In the genomic region with DNA sequence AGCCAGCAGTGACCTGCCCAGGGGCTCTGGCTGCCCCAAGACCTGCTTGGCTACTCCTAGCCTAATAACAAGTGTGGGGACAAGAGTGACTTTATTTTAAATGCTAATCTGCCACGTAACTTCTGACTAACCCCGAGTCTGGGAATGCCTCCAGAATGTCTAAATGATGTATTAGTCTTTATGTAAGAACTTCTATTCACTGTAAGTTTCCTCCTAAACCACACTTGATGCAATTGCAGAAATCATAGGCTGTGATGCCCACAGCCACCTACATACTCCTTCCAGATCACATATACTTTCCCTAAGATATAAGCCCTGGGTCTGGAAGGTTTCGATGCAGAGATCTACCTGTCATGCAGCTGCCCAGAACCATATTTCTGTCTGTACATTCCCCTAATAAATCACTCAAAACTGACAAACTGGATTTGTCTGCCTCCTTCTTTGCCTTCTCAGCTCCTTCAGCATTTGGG, we compare ENCODE assay signal across 13 cellular contexts. TPM values are rescaled to one million over a fixed set of nuclear protein-coding genes. Genes with fewer than 3 reads are reported as not detected.
DNase-seq lines count a peak whose midpoint lies in the region; ATAC-seq, FAIRE-seq and TF ChIP-seq lines count a peak whose summit lies in the region.
"Had no signal": no experiment of that assay in that cellular context is flagged by ENCODE, and none has a peak within 500 bp of the region (broad histone marks: within the 10 kb centered on the region; RNA-seq: fewer than 3 reads in every experiment).

No MANE protein-coding gene starts in this region.

- no peak for TF ChIP-seq CTCF in HEK293 (tag by site-specific recombination; IDR thresholded peaks at IDR 0.05)
- no peak for TF ChIP-seq CTCF in astrocyte (IDR thresholded peaks at IDR 0.05; ENCODE audit: insufficient read depth, low read depth, low read length)
- TF ChIP-seq CTCF in hepatocyte (IDR thresholded peaks at IDR 0.05; ENCODE audit: poor library complexity): no peak
- no peak for TF ChIP-seq CTCF in tibial artery (IDR thresholded peaks at IDR 0.05)
- no peak for TF ChIP-seq CTCF in GM10266 (IDR thresholded peaks at IDR 0.05; ENCODE audit: control insufficient read depth, insufficient read depth, low read depth, missing control alignments)

- H3K4me3 Mint-ChIP-seq in astrocyte (ENCODE audit: unreplicated experiment): no peak overlapping the region
- H3K4me3 Mint-ChIP-seq: immature natural killer cell, WTC11 had no signal

- H3K27ac Mint-ChIP-seq in astrocyte (ENCODE audit: unreplicated experiment): no peak overlapping the region
- H3K27ac Mint-ChIP-seq: immature natural killer cell, WTC11 had no signal

- H3K9ac ChIP-seq in astrocyte (ENCODE audit: low read length): peak overlapping the region; percentile 38

- H3K27ac ChIP-seq in HEK293 (ENCODE audit: extremely low read depth, low read depth, low read length) (no peak overlapping the region), astrocyte (ENCODE audit: low read depth, low read length) (peak overlapping the region; percentile 60), hepatocyte (no peak overlapping the region), tibial artery (peak overlapping the region; percentile 19 to 48)
- H3K27ac ChIP-seq: HL-60 had no signal

- intact Hi-C loops in tibial artery (cut with DNase I; ENCODE audit: low total_unique reads): no loop called here

- DNase-seq in astrocyte (ENCODE audit: low read depth) (peak; percentile 96), hepatocyte (ENCODE audit: low spot score) (peak; percentile 9), tibial artery (no peak), GM10266 (ENCODE audit: extremely low spot score) (no peak), erythroblast (lab: John Stamatoyannopoulos, UW) (no peak)
- DNase-seq: immature natural killer cell, occipital lobe, OCI-M1 had no signal

- no peaks in the 10 kb centered on the region for H3K36me3 ChIP-seq in HEK293 (ENCODE audit: control insufficient read depth in 2 of 2, insufficient read depth in 1 of 2, low read length in 2 of 2)
- no peaks in the 10 kb centered on the region for H3K36me3 ChIP-seq in astrocyte (ENCODE audit: insufficient read depth, low read length)
- no peaks in the 10 kb centered on the region for H3K36me3 ChIP-seq in hepatocyte (replicated peaks; ENCODE audit: insufficient read depth, low read depth)
- H3K36me3 ChIP-seq in tibial artery: no peaks in the 10 kb centered on the region

- no peak for TF ChIP-seq POLR2A in erythroblast (IDR thresholded peaks at IDR 0.05; ENCODE audit: low read length)

- H4K20me1 ChIP-seq in astrocyte (ENCODE audit: insufficient read depth, low read length): no peaks in the 10 kb centered on the region
- no peaks in the 10 kb centered on the region for H4K20me1 ChIP-seq in hepatocyte (ENCODE audit: insufficient read depth, poor library complexity, severe bottlenecking)

- POLR2A ChIA-PET in HEK293 (lab: Yijun Ruan, JAX): no interaction called here

- CTCF ChIA-PET in HEK293 (lab: Yijun Ruan, JAX): no interaction called here

- H2AFZ ChIP-seq in astrocyte (ENCODE audit: low read depth, low read length) (no peak overlapping the region), hepatocyte (no peak overlapping the region)

- no peak overlapping the region for H3K4me3 ChIP-seq in HEK293 (ENCODE audit: low read depth, low read length)
- no peak overlapping the region for H3K4me3 ChIP-seq in astrocyte (ENCODE audit: insufficient read depth, low read depth, low read length)
- no peak overlapping the region for H3K4me3 ChIP-seq in hepatocyte
- no peak overlapping the region for H3K4me3 ChIP-seq in tibial artery

- H3K4me1 ChIP-seq in HEK293 (ENCODE audit: control insufficient read depth, insufficient read depth, low read length): peaks cover 6% of the 10 kb centered on the region
- peaks cover 21% of the 10 kb centered on the region for H3K4me1 ChIP-seq in astrocyte (ENCODE audit: insufficient read depth, low read length)
- peaks cover 4% of the 10 kb centered on the region for H3K4me1 ChIP-seq in hepatocyte (ENCODE audit: insufficient read depth)
- H3K4me1 ChIP-seq in tibial artery: peaks cover 4 to 27% (median 6%) of the 10 kb centered on the region in 4 donors

- H3K9me2 ChIP-seq in hepatocyte (replicated peaks; ENCODE audit: insufficient read depth): no peaks in the 10 kb centered on the region

- no peaks in the 10 kb centered on the region for H3K36me3 Mint-ChIP-seq in astrocyte (ENCODE audit: low read depth, unreplicated experiment)
- H3K36me3 Mint-ChIP-seq: immature natural killer cell, WTC11 had no signal

- FAIRE-seq in astrocyte (lab: Jason Lieb, UNC): no peak
- FAIRE-seq: H1 had no signal

- peak overlapping the region; percentile 73 for H3K4me2 ChIP-seq in astrocyte (ENCODE audit: low read length)
- H3K4me2 ChIP-seq in hepatocyte: no peak overlapping the region

- H3K27me3 ChIP-seq in astrocyte (ENCODE audit: insufficient read depth, low read length): no peaks in the 10 kb centered on the region
- no peaks in the 10 kb centered on the region for H3K27me3 ChIP-seq in hepatocyte
- no peaks in the 10 kb centered on the region for H3K27me3 ChIP-seq in tibial artery

- H3K9me3 ChIP-seq in HEK293 (ENCODE audit: control insufficient read depth, insufficient read depth, low read depth, low read length) (no peaks in the 10 kb centered on the region), astrocyte (ENCODE audit: insufficient read depth, low read depth, low read length) (no peaks in the 10 kb centered on the region), hepatocyte (ENCODE audit: low read depth) (no peaks in the 10 kb centered on the region), tibial artery (no peaks in the 10 kb centered on the region)

- 77% methylated on average over 3 of the region's 3 CpGs for WGBS in hepatocyte (ENCODE audit: low lambda C conversion rate, missing lambda C conversion rate)

- no peaks in the 10 kb centered on the region for H3K9me3 Mint-ChIP-seq in astrocyte (ENCODE audit: unreplicated experiment)
- H3K9me3 Mint-ChIP-seq: immature natural killer cell, WTC11 had no signal

- H3K4me1 Mint-ChIP-seq in astrocyte (ENCODE audit: low read depth, unreplicated experiment): peaks cover 8% of the 10 kb centered on the region

- ATAC-seq in GM19035 (IDR thresholded peaks at IDR 0.05; ENCODE audit: unreplicated experiment): no peak
- ATAC-seq: WTC11 had no signal

- H3K79me2 ChIP-seq in astrocyte (ENCODE audit: insufficient read depth, low read length) (peaks cover 11% of the 10 kb centered on the region), hepatocyte (peaks cover 19% of the 10 kb centered on the region)

- no peaks in the 10 kb centered on the region for H3K27me3 Mint-ChIP-seq in astrocyte (ENCODE audit: low read depth, unreplicated experiment)

TF ChIP-seq in HEK293, 187 proteins besides CTCF, POLR2A, EP300 and RAD21:
- peak; percentile 43; the same call in 1 of the 2 replicates for TF ChIP-seq TSHZ1 (tag by site-specific recombination; IDR thresholded peaks at IDR 0.05; ENCODE audit: borderline replicate concordance)
- TF ChIP-seq ZNF548 (tag by site-specific recombination; IDR thresholded peaks at IDR 0.05): no peak
- 0 out of 2 replicates have a peak, but pooled peaks have one; percentile 15 for TF ChIP-seq ZFHX2 (tag by site-specific recombination; conservative IDR thresholded peaks at IDR 0.05)
- no peak for TF ChIP-seq INSM2 (tag by site-specific recombination; IDR thresholded peaks at IDR 0.05)

RNA-seq across cellular contexts. Expression of gene VPS45, which starts 5.9 kb away (rescaled TPM):
- 33.8 and 34.0 TPM in 2 replicates for total RNA-seq in astrocyte
- 35.8 and 37.1 TPM in 2 replicates for total RNA-seq in hepatocyte
- 23.8 and 26.7 TPM in 2 replicates for polyA plus RNA-seq in hepatocyte

RNA-seq across cellular contexts. Expression of gene OTUD7B, which starts 51.1 kb away (rescaled TPM):
- total RNA-seq in astrocyte (31.9 and 33.1 TPM in 2 replicates), hepatocyte (17.1 and 17.8 TPM in 2 replicates)
- polyA plus RNA-seq in hepatocyte: 2.8 and 3.6 TPM in 2 replicates

Comparison
In these comparisons a context has a peak if more than half of its experiments do, and no peak if none do; other contexts are left out.
1. H3K27ac ChIP-seq: peak in astrocyte (single experiment) and tibial artery (2 of 2); none in HEK293 (single experiment) and hepatocyte (single experiment).
2. DNase-seq: peak in astrocyte (single experiment) and hepatocyte (single experiment); none in tibial artery (0 of 2), GM10266 (single experiment) and erythroblast (0 of 2).